17 cellular contexts compared by ENCODE assay signal in genomic region chr11:46105134-46105628, GRCh38. TPM values are rescaled to one million over a fixed set of nuclear protein-coding genes. Genes with fewer than 3 reads are reported as not detected.
DNase-seq lines count a peak whose midpoint lies in the region; ATAC-seq and TF ChIP-seq lines count a peak whose summit lies in the region.
"Had no signal": no experiment of that assay in that cellular context is flagged by ENCODE, and none has a peak within 500 bp of the region (broad histone marks: within the 10 kb centered on the region; RNA-seq: fewer than 3 reads in every experiment).

No MANE protein-coding gene starts in this region.

- no peak overlapping the region for H3K4me3 Mint-ChIP-seq in CD4-positive, CD25-positive, alpha-beta regulatory T cell
- H3K4me3 Mint-ChIP-seq in endodermal cell, result no peak overlapping the region
- H3K4me3 Mint-ChIP-seq in naive thymus-derived CD8-positive, alpha-beta T cell, result peak overlapping the region in 1 of 10 donors; percentile 8

- no peak for DNase-seq in CD4-positive, CD25-positive, alpha-beta regulatory T cell
- no peak for DNase-seq in Karpas-422
- DNase-seq in endodermal cell, result no peak
- DNase-seq in naive thymus-derived CD8-positive, alpha-beta T cell, result no peak
- DNase-seq in NCI-H345 (lab: John Stamatoyannopoulos, UW), result no peak
- DNase-seq in NCI-H1092 (lab: John Stamatoyannopoulos, UW), result no peak
- no peak for DNase-seq in NCI-H446 (lab: John Stamatoyannopoulos, UW)
- DNase-seq in activated gamma-delta T cell treated with Interleukin-2 at 50 U/mL for 16 hours, result no peak
- DNase-seq: ACHN; activated CD4-positive, alpha-beta T cell treated with anti-CD3 and anti-CD28 coated beads for 1 hour; CD4-positive, alpha-beta memory T cell; heart right ventricle; kidney; NCI-H2107; SIG-M5; stimulated activated naive CD4-positive, alpha-beta T cell treated with Interleukin-2 at 50 U/mL for 16 hours; upper lobe of right lung had no signal

- H3K36me3 Mint-ChIP-seq in CD4-positive, CD25-positive, alpha-beta regulatory T cell, result no peaks in the 10 kb centered on the region
- no peaks in the 10 kb centered on the region for H3K36me3 Mint-ChIP-seq in endodermal cell (ENCODE audit: low read depth)
- no peaks in the 10 kb centered on the region for H3K36me3 Mint-ChIP-seq in naive thymus-derived CD8-positive, alpha-beta T cell

- H3K9me3 Mint-ChIP-seq in CD4-positive, CD25-positive, alpha-beta regulatory T cell, result no peaks in the 10 kb centered on the region
- H3K9me3 Mint-ChIP-seq in endodermal cell, result no peaks in the 10 kb centered on the region
- H3K9me3 Mint-ChIP-seq in naive thymus-derived CD8-positive, alpha-beta T cell, result no peaks in the 10 kb centered on the region
- H3K9me3 Mint-ChIP-seq: CD4-positive, alpha-beta memory T cell had no signal

- H3K4me3 ChIP-seq in CD4-positive, CD25-positive, alpha-beta regulatory T cell (ENCODE audit: low read depth, low read length), result no peak overlapping the region
- no peak overlapping the region for H3K4me3 ChIP-seq in Karpas-422 (ENCODE audit: low read length)
- H3K4me3 ChIP-seq in endodermal cell (ENCODE audit: low read length), result no peak overlapping the region
- H3K4me3 ChIP-seq: heart right ventricle, upper lobe of right lung had no signal

- POLR2A ChIA-PET in naive thymus-derived CD8-positive, alpha-beta T cell (lab: Charles Lee), result interaction anchor here (0.5 to 1.2 kb wide), 2 partner anchors 15 to 415 kb away, joined by 3 to 4 read pairs; no protein-coding TSS in a partner anchor

- H4K20me1 ChIP-seq in Karpas-422 (ENCODE audit: insufficient read depth, low read depth, low read length), result no peaks in the 10 kb centered on the region

- H3K27ac Mint-ChIP-seq in CD4-positive, CD25-positive, alpha-beta regulatory T cell, result peak overlapping the region in 2 of 3 donors; percentile 43 to 67
- H3K27ac Mint-ChIP-seq in endodermal cell, result peak overlapping the region; percentile 56
- H3K27ac Mint-ChIP-seq in naive thymus-derived CD8-positive, alpha-beta T cell, result peak overlapping the region in 8 of 10 donors; percentile 2 to 83 (median 34)

- H3K27me3 ChIP-seq in CD4-positive, CD25-positive, alpha-beta regulatory T cell (ENCODE audit: control insufficient read depth, insufficient read depth, low read length), result no peaks in the 10 kb centered on the region
- H3K27me3 ChIP-seq in Karpas-422 (ENCODE audit: low read length) (no peaks in the 10 kb centered on the region), endodermal cell (ENCODE audit: control insufficient read depth, insufficient read depth, low read length, poor library complexity, severe bottlenecking) (no peaks in the 10 kb centered on the region)
- H3K27me3 ChIP-seq: heart right ventricle, upper lobe of right lung had no signal

- H2AFZ ChIP-seq in Karpas-422 (ENCODE audit: low read length), result no peak overlapping the region

- TF ChIP-seq CTCF in endodermal cell (conservative IDR thresholded peaks at IDR 0.05), result no peak

- WGBS in endodermal cell (ENCODE audit: insufficient coverage in 1 of 2, insufficient read length in 1 of 2), 2 experiments, result 72 to 74% methylated on average over 5 to 6 of the region's 6 CpGs

- no peak for ATAC-seq in CD4-positive, CD25-positive, alpha-beta regulatory T cell (ENCODE audit: low read depth in 2 of 2)
- ATAC-seq in naive thymus-derived CD8-positive, alpha-beta T cell, result peak in 1 of 2 donors; percentile 23
- ATAC-seq: upper lobe of right lung had no signal

- no peaks in the 10 kb centered on the region for H3K9me2 ChIP-seq in Karpas-422 (replicated peaks; ENCODE audit: insufficient read depth, low read length)

- H3K27ac ChIP-seq in CD4-positive, CD25-positive, alpha-beta regulatory T cell (ENCODE audit: insufficient read depth, low read length, poor library complexity, severe bottlenecking), result no peak overlapping the region
- H3K27ac ChIP-seq in Karpas-422 (ENCODE audit: low read length) (peak overlapping the region; percentile 36; the same call in 1 of the 2 replicates), endodermal cell (ENCODE audit: low read depth, low read length) (no peak overlapping the region)
- H3K27ac ChIP-seq: heart right ventricle, upper lobe of right lung had no signal

- H3K9ac ChIP-seq in Karpas-422 (ENCODE audit: low read length) (0 out of 2 replicates have a peak overlapping the region, but pooled peaks have one; percentile 1), endodermal cell (ENCODE audit: extremely low read depth, low read length, poor library complexity, severe bottlenecking) (no peak overlapping the region)

- peaks cover 8% of the 10 kb centered on the region for H3K4me1 ChIP-seq in CD4-positive, CD25-positive, alpha-beta regulatory T cell (ENCODE audit: control insufficient read depth, insufficient read depth, low read length, poor library complexity, severe bottlenecking)
- peaks cover 76% of the 10 kb centered on the region for H3K4me1 ChIP-seq in Karpas-422 (ENCODE audit: low read length)
- H3K4me1 ChIP-seq in endodermal cell (ENCODE audit: control insufficient read depth, insufficient read depth, low read length), result peaks cover 3% of the 10 kb centered on the region

- no peaks in the 10 kb centered on the region for H3K36me3 ChIP-seq in CD4-positive, CD25-positive, alpha-beta regulatory T cell (ENCODE audit: control insufficient read depth, insufficient read depth, low read length)
- H3K36me3 ChIP-seq in Karpas-422 (ENCODE audit: insufficient read depth, low read length) (no peaks in the 10 kb centered on the region), endodermal cell (ENCODE audit: control insufficient read depth, insufficient read depth, low read length) (no peaks in the 10 kb centered on the region)
- H3K36me3 ChIP-seq: heart right ventricle, upper lobe of right lung had no signal

- H3K4me1 Mint-ChIP-seq in CD4-positive, CD25-positive, alpha-beta regulatory T cell, result peaks cover 16 to 46% (median 38%) of the 10 kb centered on the region in 4 donors
- H3K4me1 Mint-ChIP-seq in endodermal cell, result peaks cover 19% of the 10 kb centered on the region
- peaks cover 16 to 58% (median 40%) of the 10 kb centered on the region in 4 donors for H3K4me1 Mint-ChIP-seq in naive thymus-derived CD8-positive, alpha-beta T cell

- H3K27me3 Mint-ChIP-seq in CD4-positive, CD25-positive, alpha-beta regulatory T cell, result no peaks in the 10 kb centered on the region
- H3K27me3 Mint-ChIP-seq in endodermal cell (ENCODE audit: insufficient read depth), result no peaks in the 10 kb centered on the region
- no peaks in the 10 kb centered on the region for H3K27me3 Mint-ChIP-seq in naive thymus-derived CD8-positive, alpha-beta T cell
- H3K27me3 Mint-ChIP-seq: CD4-positive, alpha-beta memory T cell had no signal

- H3K4me2 ChIP-seq in Karpas-422 (ENCODE audit: low read depth, low read length, poor library complexity, severe bottlenecking), result peak overlapping the region; percentile 50

- no peaks in the 10 kb centered on the region for H3K9me3 ChIP-seq in CD4-positive, CD25-positive, alpha-beta regulatory T cell (ENCODE audit: control insufficient read depth in 2 of 2, low read length in 2 of 2)
- H3K9me3 ChIP-seq in Karpas-422 (ENCODE audit: low read length) (no peaks in the 10 kb centered on the region), endodermal cell (ENCODE audit: control insufficient read depth, low read length) (no peaks in the 10 kb centered on the region)
- H3K9me3 ChIP-seq: heart right ventricle, upper lobe of right lung had no signal

- peaks cover 97% of the 10 kb centered on the region for H3K79me2 ChIP-seq in Karpas-422 (ENCODE audit: low read length)

RNA-seq across cellular contexts. Expression of gene PHF21A, which starts 16.1 kb away (rescaled TPM):
- 111 TPM for total RNA-seq in CD4-positive, CD25-positive, alpha-beta regulatory T cell
- polyA plus RNA-seq in CD4-positive, CD25-positive, alpha-beta regulatory T cell, result 10 to 100 TPM in 1 of 4 donors, 1 to 10 TPM in 3; 6.0 to 11.3 (median 7.8) TPM
- 33.0 and 51.7 TPM in 2 replicates for total RNA-seq in Karpas-422 (2014; rRNA removed; shearing (Covaris generic); ENCODE audit: low replicate concordance)
- 10 to 100 TPM; 47.2 to 53.9 TPM for total RNA-seq in endodermal cell
- polyA plus RNA-seq in endodermal cell (2013, experiment 1 of 2), result 46.3 TPM
- 45.3 TPM for polyA plus RNA-seq in endodermal cell (2013, experiment 2 of 2)
- 10 to 100 TPM; 55.7 to 60.7 TPM for total RNA-seq in naive thymus-derived CD8-positive, alpha-beta T cell
- 1 to 10 TPM; 4.9 to 9.2 (median 6.6) TPM for polyA plus RNA-seq in naive thymus-derived CD8-positive, alpha-beta T cell
